In the genomic region with DNA sequence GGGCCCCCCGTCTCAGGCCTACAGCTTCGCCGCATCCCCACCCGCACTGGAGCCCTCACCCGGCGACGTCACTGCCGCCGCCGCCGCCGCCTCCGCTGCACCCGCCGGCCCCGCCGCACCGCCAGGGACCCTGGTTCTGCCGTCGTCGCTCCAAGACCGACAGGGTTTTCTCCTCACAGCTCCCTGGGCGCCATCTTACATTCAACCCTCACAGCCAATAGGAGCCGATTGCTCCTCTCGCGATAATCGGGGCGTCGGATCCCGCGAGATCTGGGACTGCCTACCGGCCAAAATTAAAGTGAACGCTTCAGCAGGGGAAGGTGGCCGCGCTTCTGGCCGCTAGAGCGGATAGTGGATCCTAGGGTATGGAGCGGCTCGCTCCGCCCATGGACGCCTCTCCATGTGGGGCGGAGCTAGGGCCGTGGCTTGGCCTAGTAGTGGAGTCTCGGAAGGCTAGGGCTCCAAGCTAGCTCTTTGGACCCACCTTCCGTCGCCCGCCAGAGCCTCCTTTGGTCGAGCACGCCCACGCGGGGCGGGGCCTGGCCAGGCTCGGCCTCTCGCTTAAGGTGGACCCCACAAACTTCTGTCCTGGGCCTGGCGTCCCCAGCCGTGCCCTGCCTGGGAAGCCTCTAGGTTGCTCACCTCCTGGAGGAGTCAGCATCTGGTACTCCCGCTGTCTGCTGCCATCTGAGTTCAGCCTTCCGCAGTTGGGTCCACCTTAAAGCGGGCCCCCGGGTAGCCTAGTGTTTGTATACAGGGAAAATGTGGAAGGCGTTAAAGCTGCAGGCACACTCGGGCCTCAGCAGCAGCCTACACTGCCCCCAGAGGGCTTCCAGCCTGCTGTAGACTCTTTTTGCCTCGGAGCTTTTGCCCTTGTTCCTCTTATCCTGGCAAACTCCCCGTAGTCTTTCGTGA, we compare ENCODE assay signal across 1 cellular context.
A peak's percentile ranks its signal among the peaks of the same experiment; 100 is the strongest.
TF ChIP-seq lines count a peak whose summit lies in the region.

A gene with protein sequence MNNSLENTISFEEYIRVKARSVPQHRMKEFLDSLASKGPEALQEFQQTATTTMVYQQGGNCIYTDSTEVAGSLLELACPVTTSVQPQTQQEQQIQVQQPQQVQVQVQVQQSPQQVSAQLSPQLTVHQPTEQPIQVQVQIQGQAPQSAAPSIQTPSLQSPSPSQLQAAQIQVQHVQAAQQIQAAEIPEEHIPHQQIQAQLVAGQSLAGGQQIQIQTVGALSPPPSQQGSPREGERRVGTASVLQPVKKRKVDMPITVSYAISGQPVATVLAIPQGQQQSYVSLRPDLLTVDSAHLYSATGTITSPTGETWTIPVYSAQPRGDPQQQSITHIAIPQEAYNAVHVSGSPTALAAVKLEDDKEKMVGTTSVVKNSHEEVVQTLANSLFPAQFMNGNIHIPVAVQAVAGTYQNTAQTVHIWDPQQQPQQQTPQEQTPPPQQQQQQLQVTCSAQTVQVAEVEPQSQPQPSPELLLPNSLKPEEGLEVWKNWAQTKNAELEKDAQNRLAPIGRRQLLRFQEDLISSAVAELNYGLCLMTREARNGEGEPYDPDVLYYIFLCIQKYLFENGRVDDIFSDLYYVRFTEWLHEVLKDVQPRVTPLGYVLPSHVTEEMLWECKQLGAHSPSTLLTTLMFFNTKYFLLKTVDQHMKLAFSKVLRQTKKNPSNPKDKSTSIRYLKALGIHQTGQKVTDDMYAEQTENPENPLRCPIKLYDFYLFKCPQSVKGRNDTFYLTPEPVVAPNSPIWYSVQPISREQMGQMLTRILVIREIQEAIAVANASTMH (minus strand): TSS at position 219 of the 915 bp plus-strand sequence. CDS start 17,054 bp downstream, outside the sequence.

TF ChIP-seq in HepG2, 621 proteins besides CTCF, POLR2A, EP300 and RAD21 (continued from another document and continues in another):
- TF ChIP-seq, protein P1, sequence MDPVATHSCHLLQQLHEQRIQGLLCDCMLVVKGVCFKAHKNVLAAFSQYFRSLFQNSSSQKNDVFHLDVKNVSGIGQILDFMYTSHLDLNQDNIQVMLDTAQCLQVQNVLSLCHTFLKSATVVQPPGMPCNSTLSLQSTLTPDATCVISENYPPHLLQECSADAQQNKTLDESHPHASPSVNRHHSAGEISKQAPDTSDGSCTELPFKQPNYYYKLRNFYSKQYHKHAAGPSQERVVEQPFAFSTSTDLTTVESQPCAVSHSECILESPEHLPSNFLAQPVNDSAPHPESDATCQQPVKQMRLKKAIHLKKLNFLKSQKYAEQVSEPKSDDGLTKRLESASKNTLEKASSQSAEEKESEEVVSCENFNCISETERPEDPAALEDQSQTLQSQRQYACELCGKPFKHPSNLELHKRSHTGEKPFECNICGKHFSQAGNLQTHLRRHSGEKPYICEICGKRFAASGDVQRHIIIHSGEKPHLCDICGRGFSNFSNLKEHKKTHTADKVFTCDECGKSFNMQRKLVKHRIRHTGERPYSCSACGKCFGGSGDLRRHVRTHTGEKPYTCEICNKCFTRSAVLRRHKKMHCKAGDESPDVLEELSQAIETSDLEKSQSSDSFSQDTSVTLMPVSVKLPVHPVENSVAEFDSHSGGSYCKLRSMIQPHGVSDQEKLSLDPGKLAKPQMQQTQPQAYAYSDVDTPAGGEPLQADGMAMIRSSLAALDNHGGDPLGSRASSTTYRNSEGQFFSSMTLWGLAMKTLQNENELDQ (CRISPR knock-in tag; IDR thresholded peaks at IDR 0.05; ENCODE audit: borderline replicate concordance), result no peak
- peak; percentile 30; the same call in 1 of the 2 replicates for TF ChIP-seq ZNF746 (CRISPR knock-in tag; IDR thresholded peaks at IDR 0.05)
- TF ChIP-seq, protein P2, sequence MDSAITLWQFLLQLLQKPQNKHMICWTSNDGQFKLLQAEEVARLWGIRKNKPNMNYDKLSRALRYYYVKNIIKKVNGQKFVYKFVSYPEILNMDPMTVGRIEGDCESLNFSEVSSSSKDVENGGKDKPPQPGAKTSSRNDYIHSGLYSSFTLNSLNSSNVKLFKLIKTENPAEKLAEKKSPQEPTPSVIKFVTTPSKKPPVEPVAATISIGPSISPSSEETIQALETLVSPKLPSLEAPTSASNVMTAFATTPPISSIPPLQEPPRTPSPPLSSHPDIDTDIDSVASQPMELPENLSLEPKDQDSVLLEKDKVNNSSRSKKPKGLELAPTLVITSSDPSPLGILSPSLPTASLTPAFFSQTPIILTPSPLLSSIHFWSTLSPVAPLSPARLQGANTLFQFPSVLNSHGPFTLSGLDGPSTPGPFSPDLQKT (CRISPR knock-in tag; IDR thresholded peaks at IDR 0.05; ENCODE audit: borderline replicate concordance), result no peak
- peak; percentile 91 for TF ChIP-seq TAF1 (CRISPR knock-in tag; IDR thresholded peaks at IDR 0.05)
- TF ChIP-seq, protein P3, sequence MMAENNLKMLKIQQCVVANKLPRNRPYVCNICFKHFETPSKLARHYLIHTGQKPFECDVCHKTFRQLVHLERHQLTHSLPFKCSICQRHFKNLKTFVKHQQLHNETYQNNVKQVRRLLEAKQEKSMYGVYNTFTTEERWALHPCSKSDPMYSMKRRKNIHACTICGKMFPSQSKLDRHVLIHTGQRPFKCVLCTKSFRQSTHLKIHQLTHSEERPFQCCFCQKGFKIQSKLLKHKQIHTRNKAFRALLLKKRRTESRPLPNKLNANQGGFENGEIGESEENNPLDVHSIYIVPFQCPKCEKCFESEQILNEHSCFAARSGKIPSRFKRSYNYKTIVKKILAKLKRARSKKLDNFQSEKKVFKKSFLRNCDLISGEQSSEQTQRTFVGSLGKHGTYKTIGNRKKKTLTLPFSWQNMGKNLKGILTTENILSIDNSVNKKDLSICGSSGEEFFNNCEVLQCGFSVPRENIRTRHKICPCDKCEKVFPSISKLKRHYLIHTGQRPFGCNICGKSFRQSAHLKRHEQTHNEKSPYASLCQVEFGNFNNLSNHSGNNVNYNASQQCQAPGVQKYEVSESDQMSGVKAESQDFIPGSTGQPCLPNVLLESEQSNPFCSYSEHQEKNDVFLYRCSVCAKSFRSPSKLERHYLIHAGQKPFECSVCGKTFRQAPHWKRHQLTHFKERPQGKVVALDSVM (CRISPR knock-in tag; IDR thresholded peaks at IDR 0.05), result peak; percentile 34; the same call in 1 of the 2 replicates
- no peak for TF ChIP-seq CBX2 (IDR thresholded peaks at IDR 0.05; ENCODE audit: low read depth, low read length)
- TF ChIP-seq CBX2 (CRISPR knock-in tag; IDR thresholded peaks at IDR 0.05; ENCODE audit: low read depth), result no peak
- no peak for TF ChIP-seq ZNF567 (CRISPR knock-in tag; IDR thresholded peaks at IDR 0.05; ENCODE audit: borderline replicate concordance)
- peak; percentile 81 for TF ChIP-seq ZFP36L1 (CRISPR knock-in tag; IDR thresholded peaks at IDR 0.05)
- TF ChIP-seq ZNF317 (CRISPR knock-in tag; IDR thresholded peaks at IDR 0.05), result peak; percentile 75
- TF ChIP-seq, protein P4, sequence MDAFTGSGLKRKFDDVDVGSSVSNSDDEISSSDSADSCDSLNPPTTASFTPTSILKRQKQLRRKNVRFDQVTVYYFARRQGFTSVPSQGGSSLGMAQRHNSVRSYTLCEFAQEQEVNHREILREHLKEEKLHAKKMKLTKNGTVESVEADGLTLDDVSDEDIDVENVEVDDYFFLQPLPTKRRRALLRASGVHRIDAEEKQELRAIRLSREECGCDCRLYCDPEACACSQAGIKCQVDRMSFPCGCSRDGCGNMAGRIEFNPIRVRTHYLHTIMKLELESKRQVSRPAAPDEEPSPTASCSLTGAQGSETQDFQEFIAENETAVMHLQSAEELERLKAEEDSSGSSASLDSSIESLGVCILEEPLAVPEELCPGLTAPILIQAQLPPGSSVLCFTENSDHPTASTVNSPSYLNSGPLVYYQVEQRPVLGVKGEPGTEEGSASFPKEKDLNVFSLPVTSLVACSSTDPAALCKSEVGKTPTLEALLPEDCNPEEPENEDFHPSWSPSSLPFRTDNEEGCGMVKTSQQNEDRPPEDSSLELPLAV (CRISPR knock-in tag; conservative IDR thresholded peaks at IDR 0.05; ENCODE audit: low read depth), result no peak
- no peak for TF ChIP-seq ZNF10 (CRISPR knock-in tag; IDR thresholded peaks at IDR 0.05; ENCODE audit: borderline replicate concordance, low read depth)
- no peak; the same call in 1 of the 2 replicates for TF ChIP-seq ZFP90 (CRISPR knock-in tag; IDR thresholded peaks at IDR 0.05; ENCODE audit: borderline replicate concordance)
- no peak for TF ChIP-seq MLLT10 (CRISPR knock-in tag; IDR thresholded peaks at IDR 0.05)
- peak; percentile 80 for TF ChIP-seq YEATS2 (CRISPR knock-in tag; IDR thresholded peaks at IDR 0.05; ENCODE audit: borderline replicate concordance)
- TF ChIP-seq SRSF1 (optimal IDR thresholded peaks at IDR 0.05; ENCODE audit: low read depth, low read length), result no peak
- no peak for TF ChIP-seq TP53 (CRISPR knock-in tag; conservative IDR thresholded peaks at IDR 0.05)
- TF ChIP-seq ZNF782 (CRISPR knock-in tag; IDR thresholded peaks at IDR 0.05; ENCODE audit: borderline replicate concordance), result no peak
- TF ChIP-seq, protein P5, sequence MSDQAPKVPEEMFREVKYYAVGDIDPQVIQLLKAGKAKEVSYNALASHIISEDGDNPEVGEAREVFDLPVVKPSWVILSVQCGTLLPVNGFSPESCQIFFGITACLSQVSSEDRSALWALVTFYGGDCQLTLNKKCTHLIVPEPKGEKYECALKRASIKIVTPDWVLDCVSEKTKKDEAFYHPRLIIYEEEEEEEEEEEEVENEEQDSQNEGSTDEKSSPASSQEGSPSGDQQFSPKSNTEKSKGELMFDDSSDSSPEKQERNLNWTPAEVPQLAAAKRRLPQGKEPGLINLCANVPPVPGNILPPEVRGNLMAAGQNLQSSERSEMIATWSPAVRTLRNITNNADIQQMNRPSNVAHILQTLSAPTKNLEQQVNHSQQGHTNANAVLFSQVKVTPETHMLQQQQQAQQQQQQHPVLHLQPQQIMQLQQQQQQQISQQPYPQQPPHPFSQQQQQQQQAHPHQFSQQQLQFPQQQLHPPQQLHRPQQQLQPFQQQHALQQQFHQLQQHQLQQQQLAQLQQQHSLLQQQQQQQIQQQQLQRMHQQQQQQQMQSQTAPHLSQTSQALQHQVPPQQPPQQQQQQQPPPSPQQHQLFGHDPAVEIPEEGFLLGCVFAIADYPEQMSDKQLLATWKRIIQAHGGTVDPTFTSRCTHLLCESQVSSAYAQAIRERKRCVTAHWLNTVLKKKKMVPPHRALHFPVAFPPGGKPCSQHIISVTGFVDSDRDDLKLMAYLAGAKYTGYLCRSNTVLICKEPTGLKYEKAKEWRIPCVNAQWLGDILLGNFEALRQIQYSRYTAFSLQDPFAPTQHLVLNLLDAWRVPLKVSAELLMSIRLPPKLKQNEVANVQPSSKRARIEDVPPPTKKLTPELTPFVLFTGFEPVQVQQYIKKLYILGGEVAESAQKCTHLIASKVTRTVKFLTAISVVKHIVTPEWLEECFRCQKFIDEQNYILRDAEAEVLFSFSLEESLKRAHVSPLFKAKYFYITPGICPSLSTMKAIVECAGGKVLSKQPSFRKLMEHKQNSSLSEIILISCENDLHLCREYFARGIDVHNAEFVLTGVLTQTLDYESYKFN (CRISPR knock-in tag; conservative IDR thresholded peaks at IDR 0.05), result peak; percentile 80
- TF ChIP-seq, protein P6, sequence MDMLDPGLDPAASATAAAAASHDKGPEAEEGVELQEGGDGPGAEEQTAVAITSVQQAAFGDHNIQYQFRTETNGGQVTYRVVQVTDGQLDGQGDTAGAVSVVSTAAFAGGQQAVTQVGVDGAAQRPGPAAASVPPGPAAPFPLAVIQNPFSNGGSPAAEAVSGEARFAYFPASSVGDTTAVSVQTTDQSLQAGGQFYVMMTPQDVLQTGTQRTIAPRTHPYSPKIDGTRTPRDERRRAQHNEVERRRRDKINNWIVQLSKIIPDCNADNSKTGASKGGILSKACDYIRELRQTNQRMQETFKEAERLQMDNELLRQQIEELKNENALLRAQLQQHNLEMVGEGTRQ (IDR thresholded peaks at IDR 0.05; ENCODE audit: low read depth, low read length), result no peak
- TF ChIP-seq, protein P6 (CRISPR knock-in tag; IDR thresholded peaks at IDR 0.05; ENCODE audit: borderline replicate concordance), result 0 out of 2 replicates have a peak, but pooled peaks have one; percentile 46
- TF ChIP-seq CCDC6 (CRISPR knock-in tag; IDR thresholded peaks at IDR 0.05), result no peak
- no peak for TF ChIP-seq ZNF253 (CRISPR knock-in tag; IDR thresholded peaks at IDR 0.05; ENCODE audit: borderline replicate concordance)
- peak; percentile 63; the same call in 1 of the 2 replicates for TF ChIP-seq ZNF12 (CRISPR knock-in tag; IDR thresholded peaks at IDR 0.05)
- no peak for TF ChIP-seq SAFB2 (CRISPR knock-in tag; IDR thresholded peaks at IDR 0.05; ENCODE audit: borderline replicate concordance, low read depth)
- peak; percentile 69 for TF ChIP-seq NR2C2 (CRISPR knock-in tag; IDR thresholded peaks at IDR 0.05; ENCODE audit: borderline replicate concordance)
- no peak for TF ChIP-seq SUZ12 (IDR thresholded peaks at IDR 0.05; ENCODE audit: low read depth, low read length)
- TF ChIP-seq CREB1 (IDR thresholded peaks at IDR 0.05), result peak; percentile 28; the same call in 1 of the 2 replicates
- no peak for TF ChIP-seq CREB1 (CRISPR knock-in tag; IDR thresholded peaks at IDR 0.05)
- TF ChIP-seq, protein P7, sequence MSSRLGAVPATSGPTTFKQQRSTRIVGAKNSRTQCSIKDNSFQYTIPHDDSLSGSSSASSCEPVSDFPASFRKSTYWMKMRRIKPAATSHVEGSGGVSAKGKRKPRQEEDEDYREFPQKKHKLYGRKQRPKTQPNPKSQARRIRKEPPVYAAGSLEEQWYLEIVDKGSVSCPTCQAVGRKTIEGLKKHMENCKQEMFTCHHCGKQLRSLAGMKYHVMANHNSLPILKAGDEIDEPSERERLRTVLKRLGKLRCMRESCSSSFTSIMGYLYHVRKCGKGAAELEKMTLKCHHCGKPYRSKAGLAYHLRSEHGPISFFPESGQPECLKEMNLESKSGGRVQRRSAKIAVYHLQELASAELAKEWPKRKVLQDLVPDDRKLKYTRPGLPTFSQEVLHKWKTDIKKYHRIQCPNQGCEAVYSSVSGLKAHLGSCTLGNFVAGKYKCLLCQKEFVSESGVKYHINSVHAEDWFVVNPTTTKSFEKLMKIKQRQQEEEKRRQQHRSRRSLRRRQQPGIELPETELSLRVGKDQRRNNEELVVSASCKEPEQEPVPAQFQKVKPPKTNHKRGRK (CRISPR knock-in tag; IDR thresholded peaks at IDR 0.05), result no peak
- TF ChIP-seq MYNN (CRISPR knock-in tag; IDR thresholded peaks at IDR 0.05; ENCODE audit: low read depth), result no peak
- TF ChIP-seq ZNF75D (CRISPR knock-in tag; IDR thresholded peaks at IDR 0.05; ENCODE audit: borderline replicate concordance), result no peak
- TF ChIP-seq, protein P8, sequence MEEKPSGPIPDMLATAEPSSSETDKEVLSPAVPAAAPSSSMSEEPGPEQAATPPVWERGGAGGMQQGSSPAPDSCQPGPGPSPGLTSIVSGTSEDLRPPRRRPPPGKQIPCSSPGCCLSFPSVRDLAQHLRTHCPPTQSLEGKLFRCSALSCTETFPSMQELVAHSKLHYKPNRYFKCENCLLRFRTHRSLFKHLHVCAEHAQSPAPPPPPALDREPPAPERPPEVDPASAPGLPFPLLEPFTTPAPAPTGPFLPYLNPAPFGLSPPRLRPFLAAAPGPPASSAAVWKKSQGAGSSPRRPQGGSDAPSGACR (CRISPR knock-in tag; IDR thresholded peaks at IDR 0.05), result no peak
- 0 out of 2 replicates have a peak, but pooled peaks have one; percentile 10 for TF ChIP-seq KLF9 (CRISPR knock-in tag; IDR thresholded peaks at IDR 0.05; ENCODE audit: low read depth)
- peak; percentile 60 for TF ChIP-seq MED1 (CRISPR knock-in tag; IDR thresholded peaks at IDR 0.05)
- TF ChIP-seq ZNF557 (CRISPR knock-in tag; IDR thresholded peaks at IDR 0.05), result no peak
- no peak for TF ChIP-seq TCF7L2 (IDR thresholded peaks at IDR 0.05; ENCODE audit: low read depth, low read length)
- 0 out of 2 replicates have a peak, but pooled peaks have one; percentile 38 for TF ChIP-seq ZNF615 (CRISPR knock-in tag; IDR thresholded peaks at IDR 0.05; ENCODE audit: borderline replicate concordance)
- no peak for TF ChIP-seq ZNF841 (CRISPR knock-in tag; IDR thresholded peaks at IDR 0.05; ENCODE audit: borderline replicate concordance)
